ENCODE assay signal across 8 cellular contexts in genomic region chr4:176002007-176002623, GRCh38.
DNase-seq lines count a peak whose midpoint lies in the region; ATAC-seq, FAIRE-seq and TF ChIP-seq lines count a peak whose summit lies in the region.

No MANE protein-coding gene starts in this region.

- intact Hi-C loops in breast epithelium (cut with DNase I; ENCODE audit: low total_unique reads), result no loop called here
- intact Hi-C loops in left lung (cut with DNase I), result no loop called here

- peak; percentile 22 for DNase-seq in SKM-1 (lab: John Stamatoyannopoulos, UW; ENCODE audit: unreplicated experiment)
- DNase-seq in SKM-1 treated with dmso at 0.1 percent for 144 hours (lab: John Stamatoyannopoulos, UW; ENCODE audit: unreplicated experiment), result no peak
- peak; percentile 35 for DNase-seq in H54 (ENCODE audit: insufficient read length, low spot score)
- DNase-seq in NCI-H345 (lab: John Stamatoyannopoulos, UW), result peak; percentile 26
- DNase-seq in breast epithelium (ENCODE audit: low spot score in 2 of 2), result no peak
- peak; percentile 47 to 87 for DNase-seq in left lung

- no peak for FAIRE-seq in H54 (lab: Jason Lieb, UNC)

- ATAC-seq in left lung (peak; percentile 87), GM18858 (IDR thresholded peaks at IDR 0.05; ENCODE audit: unreplicated experiment) (no peak)

- H3K4me3 ChIP-seq in breast epithelium (peak overlapping the region; percentile 50 to 69 (median 51)), left lung (peak overlapping the region; percentile 30 to 39), stomach smooth muscle (ENCODE audit: low read length in 2 of 2) (peak overlapping the region; percentile 83 to 85)

- no peak for TF ChIP-seq CTCF in breast epithelium (IDR thresholded peaks at IDR 0.05)
- no peak for TF ChIP-seq CTCF in left lung (IDR thresholded peaks at IDR 0.05)

- no peak for TF ChIP-seq POLR2A in H54 (IDR thresholded peaks at IDR 0.05; ENCODE audit: low read depth, low read length)
- TF ChIP-seq POLR2A in breast epithelium (IDR thresholded peaks at IDR 0.05), result no peak

- H3K4me1 ChIP-seq in breast epithelium (no peaks in the 10 kb centered on the region), left lung (peaks cover 0 to 5% of the 10 kb centered on the region in 2 donors), stomach smooth muscle (ENCODE audit: control insufficient read depth, insufficient read depth, low read length) (peaks cover 6% of the 10 kb centered on the region)

- peaks cover 0 to 15% of the 10 kb centered on the region in 2 donors for H3K27me3 ChIP-seq in breast epithelium
- peaks cover 5 to 33% of the 10 kb centered on the region in 2 donors for H3K27me3 ChIP-seq in left lung
- H3K27me3 ChIP-seq in stomach smooth muscle (ENCODE audit: control insufficient read depth in 1 of 2, insufficient read depth in 2 of 2, low read length in 2 of 2), result no peaks in the 10 kb centered on the region

- H3K9me3 ChIP-seq in breast epithelium (no peaks in the 10 kb centered on the region), left lung (no peaks in the 10 kb centered on the region), stomach smooth muscle (ENCODE audit: control insufficient read depth in 2 of 2, low read length in 2 of 2) (no peaks in the 10 kb centered on the region)

- H3K27ac ChIP-seq in breast epithelium, result no peak overlapping the region
- no peak overlapping the region for H3K27ac ChIP-seq in left lung
- H3K27ac ChIP-seq in stomach smooth muscle (ENCODE audit: low read length), result no peak overlapping the region

- H3K9ac ChIP-seq in stomach smooth muscle (ENCODE audit: low read length in 2 of 2), result peak overlapping the region; percentile 49 to 73

- H3K36me3 ChIP-seq in breast epithelium, result no peaks in the 10 kb centered on the region
- H3K36me3 ChIP-seq in left lung, result no peaks in the 10 kb centered on the region
- H3K36me3 ChIP-seq in stomach smooth muscle (ENCODE audit: control insufficient read depth in 2 of 2, insufficient read depth in 2 of 2, low read length in 2 of 2), result no peaks in the 10 kb centered on the region

Comparison
In these comparisons a context has a peak if more than half of its experiments do, and no peak if none do; other contexts are left out.
1. DNase-seq: peak in SKM-1 (single experiment), H54 (single experiment), NCI-H345 (single experiment) and left lung (2 of 2); none in SKM-1 treated with dmso at 0.1 percent for 144 hours (single experiment) and breast epithelium (0 of 2).
2. Peak in every context shown above with its lines, with median percentiles within 50 percentile points of each other: H3K4me3 ChIP-seq.